21 cellular contexts compared by ENCODE assay signal in genomic region chr13:113804703-113805430, GRCh38. TPM values are rescaled to one million over a fixed set of nuclear protein-coding genes. Genes with fewer than 3 reads are reported as not detected.
"Had no signal": no experiment of that assay in that cellular context is flagged by ENCODE, and none has a peak within 500 bp of the region (broad histone marks: within the 10 kb centered on the region; RNA-seq: fewer than 3 reads in every experiment).

No MANE protein-coding gene starts in this region.

- H3K36me3 ChIP-seq: cardiac muscle cell, neural progenitor cell, ovary, right lobe of liver had no signal

- H3K27me3 ChIP-seq: body of pancreas, cardiac muscle cell, hepatocyte, neural progenitor cell, ovary, right lobe of liver had no signal

- H3K27ac ChIP-seq: body of pancreas, cardiac muscle cell, hepatocyte, neural progenitor cell, ovary, psoas muscle, right lobe of liver had no signal

- DNase-seq: activated CD4-positive, alpha-beta T cell treated with anti-CD3 and anti-CD28 coated beads for 1 hour; activated CD4-positive, alpha-beta T cell treated with anti-CD3 and anti-CD28 coated beads, Interleukin-2, amount 50 U/mL, for 1 hour; activated CD8-positive, alpha-beta T cell treated with anti-CD3 and anti-CD28 coated beads, Interleukin-2, amount 10 ng/mL, durations not matched to agents 7 days and 5 days; activated gamma-delta T cell; activated naive CD8-positive, alpha-beta T cell treated with anti-CD3 and anti-CD28 coated beads, Interleukin-2, amount 50 U/mL, for 24 hours; body of pancreas; effector CD4-positive, alpha-beta T cell; foreskin melanocyte; naive B cell; stimulated activated CD4-positive, alpha-beta T cell treated with anti-CD3 and anti-CD28 coated beads, Interleukin-2, amount 100 ng/mL, for 48 hours; stimulated activated CD8-positive, alpha-beta memory T cell treated with anti-CD3 and anti-CD28 coated beads, Interleukin-4, amount 100 ng/mL, for 48 hours; stimulated activated naive B cell treated with anti-CD40 and anti-IgM and Interleukin-4, amounts not matched to agents 10 μg/mL and 1 μg/mL and 100 μg/mL, for 72 hours had no signal

- H3K9me3 ChIP-seq: body of pancreas, ovary, psoas muscle, right lobe of liver had no signal

- ATAC-seq: activated CD8-positive, alpha-beta T cell treated with anti-CD3 and anti-CD28 coated beads, Interleukin-2, amount 10 ng/mL, durations not matched to agents 7 days and 5 days; activated naive CD8-positive, alpha-beta T cell treated with anti-CD3 and anti-CD28 coated beads, Interleukin-2, amount 50 U/mL, for 24 hours; body of pancreas; psoas muscle; SK-N-SH treated with all-trans-retinoic acid at 6 μM for 48 hours; stimulated activated naive B cell treated with anti-CD40 and anti-IgM and Interleukin-4, amounts not matched to agents 10 μg/mL and 1 μg/mL and 100 μg/mL, for 72 hours had no signal

- H3K4me3 ChIP-seq: body of pancreas, cardiac muscle cell, hepatocyte, lung, neural progenitor cell, ovary, psoas muscle, right lobe of liver, smooth muscle cell had no signal

- H3K4me1 ChIP-seq: body of pancreas, psoas muscle, right lobe of liver had no signal

RNA-seq across cellular contexts. Expression of gene TMEM255B, which starts 45.8 kb away (rescaled TPM):
- total RNA-seq: cardiac muscle cell had no signal
